In the genomic region with DNA sequence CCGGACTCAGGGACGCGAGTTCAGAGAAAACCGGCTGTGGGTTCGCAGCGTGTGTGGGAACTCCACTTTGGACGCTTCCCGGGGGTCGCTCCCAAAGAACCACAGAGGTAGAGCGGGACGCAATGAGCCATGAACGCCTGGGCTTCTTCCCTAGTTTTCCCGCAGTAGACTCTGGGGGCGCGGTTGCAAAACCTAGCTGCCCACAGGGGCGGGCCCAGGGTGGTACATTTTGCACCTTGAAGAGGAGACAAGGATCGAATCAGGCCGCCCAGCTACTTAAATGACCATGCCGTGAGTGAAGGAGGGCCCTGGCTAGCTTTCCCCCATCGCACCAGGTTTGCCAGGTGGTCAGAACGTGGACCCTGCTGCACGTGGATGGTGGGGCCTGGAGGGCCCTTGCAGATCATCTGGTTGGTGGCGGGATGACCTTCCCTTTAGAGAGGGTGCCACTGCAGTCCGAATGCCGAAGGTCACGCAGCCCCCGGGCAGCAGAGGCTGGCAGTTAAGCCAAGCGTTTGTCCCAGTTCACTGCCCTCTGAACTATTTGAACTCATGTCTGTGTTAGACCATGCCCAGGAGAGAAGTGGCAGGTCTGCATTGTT, we compare ENCODE assay signal across 8 cellular contexts. TPM values are rescaled to one million over a fixed set of nuclear protein-coding genes. Genes with fewer than 3 reads are reported as not detected.
DNase-seq lines count a peak whose midpoint lies in the region; ATAC-seq and TF ChIP-seq lines count a peak whose summit lies in the region.

No MANE protein-coding gene starts in this region.

- ATAC-seq in body of pancreas: peak; percentile 26
- no peak for ATAC-seq in GM18907 (IDR thresholded peaks at IDR 0.05; ENCODE audit: unreplicated experiment)
- ATAC-seq in HG03460 (IDR thresholded peaks at IDR 0.05; ENCODE audit: unreplicated experiment): no peak

- H3K27me3 ChIP-seq in body of pancreas: no peaks in the 10 kb centered on the region
- no peaks in the 10 kb centered on the region for H3K27me3 ChIP-seq in kidney epithelial cell (ENCODE audit: control insufficient read depth, insufficient read depth, low read length)
- no peaks in the 10 kb centered on the region for H3K27me3 ChIP-seq in stomach smooth muscle (ENCODE audit: control insufficient read depth in 1 of 2, insufficient read depth in 2 of 2, low read length in 2 of 2)

- no peaks in the 10 kb centered on the region for H3K9me3 ChIP-seq in body of pancreas
- H3K9me3 ChIP-seq in stomach smooth muscle (ENCODE audit: control insufficient read depth in 2 of 2, low read length in 2 of 2): no peaks in the 10 kb centered on the region

- peak; percentile 27 for DNase-seq in ELR (ENCODE audit: low read depth)
- DNase-seq in NCI-H1092 (lab: John Stamatoyannopoulos, UW): peak; percentile 1
- DNase-seq in body of pancreas: peak in 3 of 4 donors; percentile 46 to 55 (median 52)
- no peak for DNase-seq in kidney epithelial cell (ENCODE audit: low read depth)
- no peak for DNase-seq in NCI-H2107 treated with DMSO at 0.1 percent for 48 hours (lab: John Stamatoyannopoulos, UW; ENCODE audit: unreplicated experiment)

- H3K27ac ChIP-seq in body of pancreas (peak overlapping the region; percentile 96 to 99 (median 99)), stomach smooth muscle (ENCODE audit: low read length) (no peak overlapping the region)

- WGBS in body of pancreas, 2 donors: 2 to 6% methylated on average over 21 to 28 of the region's 28 CpGs

- TF ChIP-seq CTCF in body of pancreas (IDR thresholded peaks at IDR 0.05) (no peak), kidney epithelial cell (IDR thresholded peaks at IDR 0.05; ENCODE audit: insufficient read depth, low read length, poor library complexity, severe bottlenecking) (peak; percentile 32)

- TF ChIP-seq POLR2A in body of pancreas (IDR thresholded peaks at IDR 0.05): no peak

- H3K4me3 ChIP-seq in body of pancreas (peak overlapping the region; percentile 36 to 71), kidney epithelial cell (ENCODE audit: low read depth, low read length) (peak overlapping the region; percentile 83), stomach smooth muscle (ENCODE audit: low read length in 2 of 2) (peak overlapping the region; percentile 75 to 84)

- H3K4me1 ChIP-seq in body of pancreas: peaks cover 31% of the 10 kb centered on the region
- peaks cover 7% of the 10 kb centered on the region for H3K4me1 ChIP-seq in stomach smooth muscle (ENCODE audit: control insufficient read depth, insufficient read depth, low read length)

- intact Hi-C loops in body of pancreas (cut with DNase I): no loop called here

- no peaks in the 10 kb centered on the region for H3K36me3 ChIP-seq in body of pancreas (replicated peaks in 1 of 2; ENCODE audit: insufficient read depth in 1 of 2, low read depth in 2 of 2)
- H3K36me3 ChIP-seq in kidney epithelial cell (ENCODE audit: control insufficient read depth, insufficient read depth, low read length): no peaks in the 10 kb centered on the region
- no peaks in the 10 kb centered on the region for H3K36me3 ChIP-seq in stomach smooth muscle (ENCODE audit: control insufficient read depth in 2 of 2, insufficient read depth in 2 of 2, low read length in 2 of 2)

- peak overlapping the region in 1 of 2 donors; percentile 60 for H3K9ac ChIP-seq in stomach smooth muscle (ENCODE audit: low read length in 2 of 2)

RNA-seq across cellular contexts. Expression of a gene that starts 0.6 kb away (rescaled TPM):
- 10 to 100 TPM; 24.7 to 37.1 TPM for total RNA-seq in body of pancreas
- 12.0 TPM in 2 replicates for total RNA-seq in kidney epithelial cell

Comparison
In these comparisons a context has a peak if more than half of its experiments do, and no peak if none do; other contexts are left out.
1. DNase-seq: peak in ELR (single experiment), NCI-H1092 (single experiment) and body of pancreas (3 of 4); none in kidney epithelial cell (single experiment) and NCI-H2107 treated with DMSO at 0.1 percent for 48 hours (single experiment).
2. Peak in every context shown above with its lines, with median percentiles within 50 percentile points of each other: H3K4me3 ChIP-seq.